Comparison of ENCODE assay signal across 34 cellular contexts in the genomic region with DNA sequence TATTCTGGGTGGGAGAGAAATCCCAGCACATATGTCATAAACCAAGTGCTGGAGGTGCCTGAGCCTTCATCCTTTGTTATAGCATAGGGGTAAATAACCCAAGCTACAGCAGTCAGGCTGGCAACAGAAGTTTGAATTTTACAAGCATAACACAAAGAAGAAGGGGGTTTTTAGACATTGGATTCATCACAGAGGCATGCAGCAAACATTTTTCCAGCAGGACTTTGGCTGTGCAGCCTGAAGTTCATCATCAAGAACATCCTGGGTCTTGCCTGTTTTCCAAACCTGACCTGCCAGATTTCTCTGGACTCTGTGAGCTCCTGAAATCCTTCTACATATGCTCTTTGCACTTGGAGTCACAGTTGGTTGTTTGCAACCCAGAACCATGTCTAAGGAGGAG. TPM values are rescaled to one million over a fixed set of nuclear protein-coding genes. Genes with fewer than 3 reads are reported as not detected.
A peak's percentile ranks its signal among the peaks of the same experiment; 100 is the strongest.
DNase-seq lines count a peak whose midpoint lies in the region; ATAC-seq and TF ChIP-seq lines count a peak whose summit lies in the region.
"Had no signal": no experiment of that assay in that cellular context is flagged by ENCODE, and none has a peak within 500 bp of the region (broad histone marks: within the 10 kb centered on the region; RNA-seq: fewer than 3 reads in every experiment).

No MANE protein-coding gene starts in this region.

- no peaks in the 10 kb centered on the region for H3K79me2 ChIP-seq in PC-3 (ENCODE audit: low read length)

- no peaks in the 10 kb centered on the region for H4K20me1 ChIP-seq in PC-3 (ENCODE audit: low read length)

- POLR2A ChIA-PET in PC-3 (lab: Charles Lee; ENCODE audit: unreplicated experiment), result no interaction called here

- in situ Hi-C loops in ACHN (cut with HindIII; ENCODE audit: low pct_ligation_motif_present, low pct_unique_long_range_greater_than_20kb, low sequenced_read_pairs), result no loop called here

- ATAC-seq in PC-3 (peak; percentile 15; the same call in 1 of the 2 replicates), aorta (ENCODE audit: low FRiP score) (peak; percentile 41)
- ATAC-seq: activated CD8-positive, alpha-beta T cell treated with anti-CD3 and anti-CD28 coated beads, Interleukin-2, amount 10 ng/mL, durations not matched to agents 7 days and 5 days; Panc1; stimulated activated naive CD8-positive, alpha-beta T cell treated with anti-CD3 and anti-CD28 coated beads, Interleukin-15, amount 100 ng/mL, for 72 hours had no signal

- CTCF ChIA-PET in PC-3 (lab: Charles Lee), result no interaction called here

- DNase-seq in GM03348 (ENCODE audit: low spot score), result peak; percentile 53
- no peak for DNase-seq in PC-3
- DNase-seq in fibroblast of the aortic adventitia (ENCODE audit: low read depth), result peak; percentile 57
- DNase-seq in aorta, result no peak
- DNase-seq in stimulated activated CD4-positive, alpha-beta T cell treated with anti-CD3 and anti-CD28 coated beads, Interleukin-4, amount 100 ng/mL, for 1 hour, result no peak
- no peak for DNase-seq in NCI-H146 treated with DMSO at 0.1 percent for 48 hours (lab: John Stamatoyannopoulos, UW; ENCODE audit: unreplicated experiment)
- DNase-seq in ACHN, result no peak
- DNase-seq: activated CD4-positive, alpha-beta T cell treated with anti-CD3 and anti-CD28 coated beads for 4 hours; activated CD8-positive, alpha-beta T cell treated with anti-CD3 and anti-CD28 coated beads, Interleukin-2, amount 10 ng/mL, durations not matched to agents 7 days and 5 days; activated naive CD4-positive, alpha-beta T cell treated with anti-CD3 and anti-CD28 coated beads, Interleukin-2, amount 50 U/mL, for 16 hours; AML-193; amygdala; CD4-positive, alpha-beta T cell; DND-41; effector CD8-positive, alpha-beta T cell; islet precursor cell; midbrain; naive B cell; NCI-H1417 treated with DMSO at 0.1 percent for 48 hours; NCI-H2081 treated with DMSO at 0.1 percent for 48 hours; NCI-H345; posterior cingulate gyrus; Right ventricle myocardium superior; stimulated activated CD4-positive, alpha-beta T cell treated with anti-CD3 and anti-CD28 coated beads, Interleukin-2, amount 100 ng/mL, for 24 hours; stimulated activated CD8-positive, alpha-beta memory T cell treated with anti-CD3 and anti-CD28 coated beads, Interleukin-4, amount 100 ng/mL, for 48 hours; stimulated activated naive CD8-positive, alpha-beta T cell treated with anti-CD3 and anti-CD28 coated beads, Interleukin-15, amount 100 ng/mL, for 72 hours; SW 1271; T-helper 9 cell; thyroid gland; WERI-Rb-1 had no signal

- H3K27me3 ChIP-seq in PC-3 (ENCODE audit: low read length) (peaks cover 86% of the 10 kb centered on the region), aorta (ENCODE audit: control insufficient read depth in 1 of 2, insufficient read depth in 2 of 2, low read length in 1 of 2) (no peaks in the 10 kb centered on the region)
- H3K27me3 ChIP-seq: right atrium auricular region, thyroid gland had no signal

- H3K36me3 ChIP-seq in PC-3 (ENCODE audit: low read depth, low read length) (no peaks in the 10 kb centered on the region), aorta (ENCODE audit: control insufficient read depth in 1 of 2, insufficient read depth in 2 of 2, low read length in 1 of 2) (no peaks in the 10 kb centered on the region)
- H3K36me3 ChIP-seq: right atrium auricular region, thyroid gland, WERI-Rb-1 had no signal

- H3K4me3 ChIP-seq in PC-3 (ENCODE audit: low read length) (no peak overlapping the region), fibroblast of the aortic adventitia (ENCODE audit: low read depth, low read length) (no peak overlapping the region), aorta (ENCODE audit: low read length in 2 of 2) (no peak overlapping the region)
- H3K4me3 ChIP-seq: coronary artery, right atrium auricular region, thyroid gland had no signal

- TF ChIP-seq CTCF in PC-3 (conservative IDR thresholded peaks at IDR 0.05; ENCODE audit: low read depth, low read length), result no peak
- no peak for TF ChIP-seq CTCF in fibroblast of the aortic adventitia (IDR thresholded peaks at IDR 0.05; ENCODE audit: insufficient read depth, low read length)

- no peak overlapping the region for H2AFZ ChIP-seq in PC-3 (ENCODE audit: low read length)

- no peaks in the 10 kb centered on the region for H3K9me3 ChIP-seq in PC-3 (ENCODE audit: low read length)
- no peaks in the 10 kb centered on the region for H3K9me3 ChIP-seq in aorta (ENCODE audit: control insufficient read depth, low read length)
- H3K9me3 ChIP-seq: right atrium auricular region, thyroid gland had no signal

- BruUV-seq in PC-3 (replicated peaks; lab: Mats Ljungman, UMichigan), result no TSS peak

- H3K4me1 ChIP-seq in PC-3 (ENCODE audit: insufficient read depth, low read length) (no peaks in the 10 kb centered on the region), aorta (ENCODE audit: control insufficient read depth in 1 of 2, insufficient read depth in 2 of 2, low read length in 2 of 2) (peaks cover 2 to 10% of the 10 kb centered on the region in 2 donors)
- H3K4me1 ChIP-seq: right atrium auricular region, thyroid gland had no signal

- H3F3A ChIP-seq in PC-3 (ENCODE audit: low read length, unreplicated experiment), result no peaks in the 10 kb centered on the region

- H3K9ac ChIP-seq in PC-3 (ENCODE audit: low read length), result no peak overlapping the region

- no peaks in the 10 kb centered on the region for H3K9me2 ChIP-seq in PC-3 (replicated peaks; ENCODE audit: low read length)

- no peak overlapping the region for H3K4me2 ChIP-seq in PC-3 (ENCODE audit: low read length)

- H3K27ac ChIP-seq in PC-3 (ENCODE audit: low read length) (no peak overlapping the region), aorta (ENCODE audit: low read depth in 1 of 2, low read length in 2 of 2) (no peak overlapping the region)
- H3K27ac ChIP-seq: coronary artery, epithelial cell of prostate, right atrium auricular region, thyroid gland, WERI-Rb-1 had no signal

- intact Hi-C loops in PC-3 (cut with micrococcal nuclease), result no loop called here
- intact Hi-C loops in aorta (cut with DNase I), result loop anchor here in 1 of 2 donors (5.0 kb wide), 1 partner anchor 154 kb away; no protein-coding TSS in a partner anchor

RNA-seq across cellular contexts. Expression of a gene that starts 16.2 kb away (rescaled TPM):
- total RNA-seq in PC-3 (2014; rRNA removed) (0.11 and 0.40 TPM in 2 replicates), fibroblast of the aortic adventitia (ENCODE audit: low replicate concordance) (1.5 and 11.7 TPM in 2 replicates), aorta (10 to 100 TPM; 32.7 to 40.0 TPM)
- 10 to 100 TPM; 14.9 to 15.2 TPM for polyA plus RNA-seq in aorta
- total RNA-seq: CD4-positive, alpha-beta T cell had no signal

RNA-seq across cellular contexts. Expression of a gene that starts 49.4 kb away (rescaled TPM):
- total RNA-seq in PC-3 (2014; rRNA removed), result 38.7 and 45.5 TPM in 2 replicates
- total RNA-seq in fibroblast of the aortic adventitia (ENCODE audit: low replicate concordance), result 49.3 and 61.5 TPM in 2 replicates
- total RNA-seq in aorta, result 100 to 1,000 TPM in 1 of 2 donors, 10 to 100 TPM in 1; 91.8 to 118 TPM
- polyA plus RNA-seq in aorta, result 100 to 1,000 TPM in 1 of 2 donors, 10 to 100 TPM in 1; 26.3 to 109 TPM

Comparison
In these comparisons a context has a peak if more than half of its experiments do, and no peak if none do; other contexts are left out.
1. DNase-seq: peak in GM03348 (single experiment) and fibroblast of the aortic adventitia (single experiment); none in PC-3 (single experiment), aorta (0 of 2), stimulated activated CD4-positive, alpha-beta T cell treated with anti-CD3 and anti-CD28 coated beads, Interleukin-4, amount 100 ng/mL, for 1 hour (single experiment), NCI-H146 treated with DMSO at 0.1 percent for 48 hours (single experiment) and ACHN (single experiment).